Comparison of ENCODE assay signal across 8 cellular contexts in genomic region chr10:118047363-118047719, GRCh38. TPM values are rescaled to one million over a fixed set of nuclear protein-coding genes. Genes with fewer than 3 reads are reported as not detected.
DNase-seq lines count a peak whose midpoint lies in the region; ATAC-seq and TF ChIP-seq lines count a peak whose summit lies in the region.

No MANE protein-coding gene starts in this region.

- H3K9me3 ChIP-seq in H9 (ENCODE audit: control insufficient read depth, low read depth, low read length) (no peaks in the 10 kb centered on the region), skeletal muscle satellite cell (replicated peaks; ENCODE audit: low read length) (no peaks in the 10 kb centered on the region)

- WGBS in H9 (ENCODE audit: extremely low coverage, insufficient read length, low lambda C conversion rate): no CpG with 5 or more reads among the region's 15 CpGs

- H4K5ac ChIP-seq in H9 (ENCODE audit: insufficient read length, low read depth, low read length): no peak overlapping the region

- H3K56ac ChIP-seq in H9 (ENCODE audit: insufficient read length, low read depth, low read length): no peak overlapping the region

- peaks cover 5% of the 10 kb centered on the region for H3K23me2 ChIP-seq in H9 (ENCODE audit: insufficient read length, low read depth, low read length, poor library complexity, severe bottlenecking)

- intact Hi-C loops in left cardiac atrium (cut with DNase I): no loop called here

- H4K8ac ChIP-seq in H9 (replicated peaks; ENCODE audit: insufficient read length, low read depth, low read length): no peak overlapping the region

- H3K23ac ChIP-seq in H9 (ENCODE audit: insufficient read length, low read depth, low read length): no peak overlapping the region

- peaks cover 1% of the 10 kb centered on the region; the same call in 1 of the 2 replicates for H3K79me2 ChIP-seq in H9 (ENCODE audit: insufficient read depth, low read length)

- H3K4me1 Mint-ChIP-seq in H9: peaks cover 21 to 22% of the 10 kb centered on the region in 2 experiments

- H3K18ac ChIP-seq in H9 (ENCODE audit: insufficient read length, low read depth, low read length): no peak overlapping the region

- H3K9ac ChIP-seq in H9 (ENCODE audit: extremely low read depth, insufficient read length, low read length): peak overlapping the region; percentile 3
- H3K9ac ChIP-seq in skeletal muscle satellite cell (ENCODE audit: low read depth, low read length): peak overlapping the region; percentile 93

- DNase-seq in H9: no peak
- DNase-seq in left cardiac atrium: peak; percentile 24
- no peak for DNase-seq in NK-92 treated with Interleukin-12 subunit alpha and Interleukin-12 subunit beta, amount 100 ng/mL, for 24 hours (lab: John Stamatoyannopoulos, UW)
- DNase-seq in NCI-H2196 (lab: John Stamatoyannopoulos, UW; ENCODE audit: unreplicated experiment): no peak
- no peak for DNase-seq in stimulated activated naive CD4-positive, alpha-beta T cell treated with Interleukin-2 at 50 U/mL for 16 hours (lab: John Stamatoyannopoulos, UW)

- H2BK20ac ChIP-seq in H9 (ENCODE audit: low read depth, low read length, poor library complexity, severe bottlenecking): no peak overlapping the region

- H3K36me3 ChIP-seq in skeletal muscle satellite cell (ENCODE audit: insufficient read depth, low read length): no peaks in the 10 kb centered on the region

- no peak overlapping the region for H3K14ac ChIP-seq in H9 (ENCODE audit: insufficient read depth, low read length)

- no peaks in the 10 kb centered on the region for H3K9me3 Mint-ChIP-seq in H9

- H3K27me3 ChIP-seq in H9 (ENCODE audit: insufficient read depth, low read length): no peaks in the 10 kb centered on the region
- H3K27me3 ChIP-seq in skeletal muscle satellite cell (ENCODE audit: control insufficient read depth, insufficient read depth, low read length): no peaks in the 10 kb centered on the region

- H3K36me3 Mint-ChIP-seq in H9 (ENCODE audit: insufficient read depth in 1 of 3, low read depth in 3 of 3): no peaks in the 10 kb centered on the region

- no peak overlapping the region for H3K4ac ChIP-seq in H9 (ENCODE audit: low read depth, low read length)

- H2AFZ ChIP-seq in H9 (ENCODE audit: low read length): no peak overlapping the region

- H3T11ph ChIP-seq in H9 (ENCODE audit: low read length): no peak overlapping the region

- H3K4me1 ChIP-seq in H9 (ENCODE audit: insufficient read depth, low read length) (no peaks in the 10 kb centered on the region), skeletal muscle satellite cell (ENCODE audit: control insufficient read depth, insufficient read depth, low read length) (peaks cover 21% of the 10 kb centered on the region)

- H2AK5ac ChIP-seq in H9 (ENCODE audit: insufficient read length, low read length): no peak overlapping the region

- no peak overlapping the region for H2BK15ac ChIP-seq in H9 (ENCODE audit: low read depth, low read length)

- peak overlapping the region; percentile 78 for H3K4me3 ChIP-seq in WI38 (ENCODE audit: low read depth, low read length)
- H3K4me3 ChIP-seq in skeletal muscle satellite cell (ENCODE audit: low read length): peak overlapping the region; percentile 90

- no peak overlapping the region for H2BK120ac ChIP-seq in H9 (ENCODE audit: low read depth, low read length, poor library complexity, severe bottlenecking)

- peak overlapping the region; percentile 75 to 84 for H3K4me3 Mint-ChIP-seq in H9

- H2BK5ac ChIP-seq in H9 (ENCODE audit: insufficient read length, low read length): no peak overlapping the region

- no peaks in the 10 kb centered on the region for H4K20me1 ChIP-seq in H9 (ENCODE audit: control insufficient read depth, insufficient read depth, insufficient read length)

- H3K4me2 ChIP-seq in H9 (ENCODE audit: insufficient read depth, insufficient read length, low read length): peak overlapping the region; percentile 76
- H3K4me2 ChIP-seq in skeletal muscle satellite cell (ENCODE audit: low read length): peak overlapping the region; percentile 89

- H3K79me1 ChIP-seq in H9 (ENCODE audit: insufficient read depth, low read depth, low read length, poor library complexity, severe bottlenecking): no peaks in the 10 kb centered on the region

- no peak overlapping the region for H4K91ac ChIP-seq in H9 (ENCODE audit: insufficient read length, low read depth, low read length)

- no peaks in the 10 kb centered on the region for H3K27me3 Mint-ChIP-seq in H9 (ENCODE audit: low read depth)

- TF ChIP-seq CTCF in H9 (conservative IDR thresholded peaks at IDR 0.05) (no peak), WI38 (IDR thresholded peaks at IDR 0.05; ENCODE audit: low read depth, low read length) (no peak)

- H2BK12ac ChIP-seq in H9 (ENCODE audit: insufficient read length, low read depth, low read length): no peak overlapping the region

- H3K27ac ChIP-seq in H9 (ENCODE audit: insufficient read length, low read depth, low read length): no peak overlapping the region

- ATAC-seq in left cardiac atrium: peak in 1 of 2 donors; percentile 5
- ATAC-seq in HG03280 (IDR thresholded peaks at IDR 0.05; ENCODE audit: unreplicated experiment): no peak

- peak overlapping the region in 2 of 3 experiments; percentile 34 to 55; a peak in 2 of 7 replicates for H3K27ac Mint-ChIP-seq in H9

RNA-seq across cellular contexts. Expression of gene RAB11FIP2, which starts 0.6 kb away (rescaled TPM):
- total RNA-seq in H9 (2021) (15.0 and 18.4 TPM in 2 replicates), left cardiac atrium (10 to 100 TPM; 14.7 to 15.1 TPM)
- total RNA-seq in skeletal muscle satellite cell (2012; rRNA removed): 18.8 and 20.8 TPM in 2 replicates
